In genomic region chr3:160205606-160206005, GRCh38 we compare ENCODE assay signal across 24 cellular contexts. TPM values are rescaled to one million over a fixed set of nuclear protein-coding genes. Genes with fewer than 3 reads are reported as not detected.
"Had no signal": no experiment of that assay in that cellular context is flagged by ENCODE, and none has a peak within 500 bp of the region (broad histone marks: within the 10 kb centered on the region; RNA-seq: fewer than 3 reads in every experiment).

No MANE protein-coding gene starts in this region.

- H3K36me3 ChIP-seq: Peyer's patch, SJSA1 had no signal

- H3K9me3 ChIP-seq: Peyer's patch, SJSA1 had no signal

- H3K4me1 Mint-ChIP-seq: activated B cell treated with CpG ODN at 0.5 μM for 24 hours; activated T-helper 17 cell treated with anti-CD3 and anti-CD28 coated beads, Interleukin-2, amount 50 U/mL, for 72 hours had no signal

- H3K27me3 ChIP-seq: Peyer's patch, SJSA1 had no signal

- H3K27ac Mint-ChIP-seq: activated B cell treated with CpG ODN at 0.5 μM for 24 hours; activated CD4-positive, alpha-beta memory T cell treated with anti-CD3 and anti-CD28 coated beads, Interleukin-2, amount 10 ng/mL, durations not matched to agents 7 days and 5 days; activated naive CD4-positive, alpha-beta T cell treated with anti-CD3 and anti-CD28 coated beads for 36 hours; activated naive CD8-positive, alpha-beta T cell; activated T-helper 17 cell treated with anti-CD3 and anti-CD28 coated beads, Interleukin-2, amount 50 U/mL, for 72 hours; T-helper 1 cell treated with Interleukin-12 subunit alpha and Interleukin-12 subunit beta and Interleukin-4 antibody, amounts not matched to agents 30 μg/mL and 1 μg/mL, for 36 hours had no signal

- H3K4me3 Mint-ChIP-seq: activated B cell treated with CpG ODN at 0.5 μM for 24 hours; activated CD4-positive, alpha-beta memory T cell treated with anti-CD3 and anti-CD28 coated beads, Interleukin-2, amount 10 ng/mL, durations not matched to agents 7 days and 5 days; activated naive CD4-positive, alpha-beta T cell treated with anti-CD3 and anti-CD28 coated beads for 36 hours; activated naive CD8-positive, alpha-beta T cell; activated T-helper 17 cell treated with anti-CD3 and anti-CD28 coated beads, Interleukin-2, amount 50 U/mL, for 72 hours; T-helper 1 cell treated with Interleukin-12 subunit alpha and Interleukin-12 subunit beta and Interleukin-4 antibody, amounts not matched to agents 30 μg/mL and 1 μg/mL, for 36 hours had no signal

- H3K27ac ChIP-seq: Peyer's patch, SJSA1 had no signal

- ATAC-seq: activated T-helper 17 cell treated with anti-CD3 and anti-CD28 coated beads, Interleukin-2, amount 50 U/mL, for 72 hours; SK-N-SH treated with all-trans-retinoic acid at 6 μM for 48 hours had no signal

- H3K27me3 Mint-ChIP-seq: activated naive CD8-positive, alpha-beta T cell; activated T-helper 17 cell treated with anti-CD3 and anti-CD28 coated beads, Interleukin-2, amount 50 U/mL, for 72 hours had no signal

- H3K9me3 Mint-ChIP-seq: activated B cell treated with CpG ODN at 0.5 μM for 24 hours; activated CD4-positive, alpha-beta memory T cell treated with anti-CD3 and anti-CD28 coated beads, Interleukin-2, amount 10 ng/mL, durations not matched to agents 7 days and 5 days; activated naive CD4-positive, alpha-beta T cell treated with anti-CD3 and anti-CD28 coated beads for 36 hours; activated T-helper 17 cell treated with anti-CD3 and anti-CD28 coated beads, Interleukin-2, amount 50 U/mL, for 72 hours; T-helper 1 cell treated with Interleukin-12 subunit alpha and Interleukin-12 subunit beta and Interleukin-4 antibody, amounts not matched to agents 30 μg/mL and 1 μg/mL, for 36 hours had no signal

- H3K4me1 ChIP-seq: Peyer's patch, SJSA1 had no signal

- H3K4me3 ChIP-seq: Peyer's patch, SJSA1 had no signal

- DNase-seq: activated B cell treated with CpG ODN at 0.5 μM for 24 hours; activated CD4-positive, alpha-beta memory T cell treated with anti-CD3 and anti-CD28 coated beads, Interleukin-2, amount 10 ng/mL, durations not matched to agents 7 days and 5 days; activated CD4-positive, alpha-beta T cell treated with anti-CD3 and anti-CD28 coated beads for 1 hour; activated CD4-positive, alpha-beta T cell treated with anti-CD3 and anti-CD28 coated beads, Interleukin-2, amount 50 U/mL, for 1 hour; activated gamma-delta T cell; activated naive CD4-positive, alpha-beta T cell treated with anti-CD3 and anti-CD28 coated beads for 36 hours; activated T-cell treated with anti-CD3 and anti-CD28 coated beads for 4 hours; activated T-cell treated with anti-CD3 and anti-CD28 coated beads, Interleukin-2, amount 50 U/mL, for 48 hours; amygdala; caudate nucleus; KG1; MM.1S; NCI-H1105; NCI-H1436; NCI-H1694 treated with DMSO at 0.1 percent for 48 hours; NCI-H2029 treated with DMSO at 0.1 percent for 48 hours; NCI-H524; Peyer's patch; SHP77 had no signal

- H3K36me3 Mint-ChIP-seq: activated naive CD8-positive, alpha-beta T cell had no signal

RNA-seq across cellular contexts. Expression of gene C3orf80, which starts 19.6 kb away (rescaled TPM):
- total RNA-seq: activated B cell treated with CpG ODN at 0.5 μM for 24 hours; activated naive CD4-positive, alpha-beta T cell treated with anti-CD3 and anti-CD28 coated beads for 36 hours; SJSA1 had no signal
